In the genomic region with DNA sequence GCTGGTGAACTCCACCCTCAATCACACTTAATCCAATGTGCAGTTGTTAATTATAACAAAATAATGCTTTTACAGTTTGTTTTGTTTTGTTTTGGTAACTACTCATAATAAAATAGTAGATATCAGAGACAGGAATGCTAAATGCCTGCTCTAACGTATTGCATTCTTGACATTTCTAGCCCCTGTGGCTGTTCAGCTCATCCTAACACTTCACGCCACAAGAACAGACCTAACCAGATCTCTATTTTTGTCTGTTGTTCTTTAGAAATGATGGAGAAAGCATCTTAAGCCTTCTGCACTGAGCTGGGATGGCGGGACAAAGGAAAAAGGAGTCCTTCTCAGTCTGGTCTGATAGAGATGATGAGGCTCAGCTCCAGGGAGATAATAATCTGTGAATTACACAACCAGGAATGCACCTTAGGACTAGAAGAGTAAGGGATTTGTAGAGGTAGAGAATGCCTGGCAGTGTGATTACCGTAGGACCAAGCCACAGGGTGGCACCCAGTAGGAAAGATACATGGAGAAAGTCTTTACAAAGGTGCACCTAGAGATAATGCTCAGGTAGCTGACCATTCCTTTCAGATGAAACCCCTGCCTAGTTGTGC, we compare ENCODE assay signal across 22 cellular contexts.
A peak's percentile ranks its signal among the peaks of the same experiment; 100 is the strongest.
DNase-seq lines count a peak whose midpoint lies in the region; ATAC-seq and TF ChIP-seq lines count a peak whose summit lies in the region.
"Had no signal": no experiment of that assay in that cellular context is flagged by ENCODE, and none has a peak within 500 bp of the region (broad histone marks: within the 10 kb centered on the region; RNA-seq: fewer than 3 reads in every experiment).

No MANE protein-coding gene starts in this region.

- CTCF ChIA-PET in PC-9 (lab: Charles Lee) = no interaction called here

- intact Hi-C loops in PC-9 (cut with micrococcal nuclease; ENCODE audit: unreplicated experiment) = no loop called here

- H3K4me3 ChIP-seq in gastroesophageal sphincter = no peak overlapping the region
- H3K4me3 ChIP-seq in PC-9 = no peak overlapping the region
- H3K4me3 ChIP-seq: prostate gland, upper lobe of right lung had no signal

- H3K79me2 ChIP-seq in PC-9 (ENCODE audit: low read depth) = no peaks in the 10 kb centered on the region

- no peaks in the 10 kb centered on the region for H3K36me3 Mint-ChIP-seq in nephron (ENCODE audit: low read depth)
- H3K36me3 Mint-ChIP-seq: CD8-positive, alpha-beta T cell; natural killer cell; stimulated activated naive B cell treated with anti-CD40 and anti-IgM and Interleukin-4, amounts not matched to agents 10 μg/mL and 1 μg/mL and 100 μg/mL, for 72 hours had no signal

- ATAC-seq in gastroesophageal sphincter = no peak
- ATAC-seq: activated naive CD8-positive, alpha-beta T cell treated with anti-CD3 and anti-CD28 coated beads, Interleukin-2, amount 50 U/mL, for 24 hours; activated T-helper 17 cell treated with anti-CD3 and anti-CD28 coated beads, Interleukin-2, amount 50 U/mL, for 72 hours; CD8-positive, alpha-beta T cell; natural killer cell; stimulated activated naive B cell treated with anti-CD40 and anti-IgM and Interleukin-4, amounts not matched to agents 10 μg/mL and 1 μg/mL and 100 μg/mL, for 72 hours; upper lobe of right lung had no signal

- no peak overlapping the region for H2AFZ ChIP-seq in PC-9

- no peak for TF ChIP-seq EP300 in gastroesophageal sphincter (IDR thresholded peaks at IDR 0.05)

- no peaks in the 10 kb centered on the region for H3K9me3 ChIP-seq in gastroesophageal sphincter
- H3K9me3 ChIP-seq in PC-9 (ENCODE audit: insufficient read depth, low read depth) = no peaks in the 10 kb centered on the region
- H3K9me3 ChIP-seq: prostate gland, upper lobe of right lung had no signal

- no peaks in the 10 kb centered on the region for H3K27me3 ChIP-seq in gastroesophageal sphincter
- H3K27me3 ChIP-seq in PC-9 (ENCODE audit: insufficient read depth, low read depth) = no peaks in the 10 kb centered on the region
- H3K27me3 ChIP-seq: upper lobe of right lung had no signal

- TF ChIP-seq POLR2A in gastroesophageal sphincter (IDR thresholded peaks at IDR 0.05) = no peak

- H3K9me3 Mint-ChIP-seq in nephron = no peaks in the 10 kb centered on the region
- H3K9me3 Mint-ChIP-seq: activated naive CD8-positive, alpha-beta T cell treated with anti-CD3 and anti-CD28 coated beads, Interleukin-2, amount 50 U/mL, for 24 hours; activated T-helper 17 cell treated with anti-CD3 and anti-CD28 coated beads, Interleukin-2, amount 50 U/mL, for 72 hours; CD8-positive, alpha-beta T cell; natural killer cell; stimulated activated naive B cell treated with anti-CD40 and anti-IgM and Interleukin-4, amounts not matched to agents 10 μg/mL and 1 μg/mL and 100 μg/mL, for 72 hours; T-helper 2 cell treated with Interferon-gamma antibody and Interleukin-4, amounts not matched to agents 5 μg/mL and 100 μg/mL, for 36 hours had no signal

- H3K27me3 Mint-ChIP-seq in nephron (ENCODE audit: low read depth) = no peaks in the 10 kb centered on the region
- H3K27me3 Mint-ChIP-seq: activated naive CD8-positive, alpha-beta T cell treated with anti-CD3 and anti-CD28 coated beads, Interleukin-2, amount 50 U/mL, for 24 hours; stimulated activated naive B cell treated with anti-CD40 and anti-IgM and Interleukin-4, amounts not matched to agents 10 μg/mL and 1 μg/mL and 100 μg/mL, for 72 hours had no signal

- no peaks in the 10 kb centered on the region for H3K36me3 ChIP-seq in gastroesophageal sphincter
- no peaks in the 10 kb centered on the region for H3K36me3 ChIP-seq in PC-9 (ENCODE audit: low read depth)
- H3K36me3 ChIP-seq: prostate gland, upper lobe of right lung had no signal

- WGBS in gastroesophageal sphincter (ENCODE audit: low coverage in 1 of 2), 2 donors = 21 to 56% methylated on average over 3 of the region's 4 CpGs

- H3K27ac Mint-ChIP-seq in nephron = peak overlapping the region in 2 of 3 experiments; percentile 15 to 30
- H3K27ac Mint-ChIP-seq: activated naive CD8-positive, alpha-beta T cell treated with anti-CD3 and anti-CD28 coated beads, Interleukin-2, amount 50 U/mL, for 24 hours; activated T-helper 17 cell treated with anti-CD3 and anti-CD28 coated beads, Interleukin-2, amount 50 U/mL, for 72 hours; CD8-positive, alpha-beta T cell; natural killer cell; stimulated activated naive B cell treated with anti-CD40 and anti-IgM and Interleukin-4, amounts not matched to agents 10 μg/mL and 1 μg/mL and 100 μg/mL, for 72 hours; T-helper 2 cell treated with Interferon-gamma antibody and Interleukin-4, amounts not matched to agents 5 μg/mL and 100 μg/mL, for 36 hours had no signal

- H3K27ac ChIP-seq in gastroesophageal sphincter (peak overlapping the region; percentile 59 to 78 (median 74)), PC-9 (no peak overlapping the region)
- H3K27ac ChIP-seq: upper lobe of right lung had no signal

- H4K20me1 ChIP-seq in PC-9 (ENCODE audit: insufficient read depth) = no peaks in the 10 kb centered on the region

- H3K9me2 ChIP-seq in PC-9 (ENCODE audit: insufficient read depth) = no peaks in the 10 kb centered on the region

- no TSS peak for BruUV-seq in PC-9 (replicated peaks; lab: Mats Ljungman, UMichigan)

- no peak overlapping the region for H3K4me2 ChIP-seq in PC-9

- DNase-seq in A172 (ENCODE audit: low spot score) (peak; percentile 5), M059J (ENCODE audit: low read depth) (peak; percentile 38), NAMALWA (ENCODE audit: low spot score) (no peak), dedifferentiated amniotic fluid mesenchymal stem cell (ENCODE audit: extremely low spot score) (no peak), NCI-H2171 (lab: John Stamatoyannopoulos, UW) (no peak), PC-9 (no peak)
- DNase-seq: activated CD4-positive, CD25-positive, alpha-beta regulatory T cell; activated CD8-positive, alpha-beta memory T cell treated with anti-CD3 and anti-CD28 coated beads for 24 hours; activated naive CD8-positive, alpha-beta T cell treated with anti-CD3 and anti-CD28 coated beads, Interleukin-2, amount 50 U/mL, for 24 hours; CD8-positive, alpha-beta T cell; MM.1S; natural killer cell; NCI-H187; NCI-H510A; SIG-M5; stimulated activated naive B cell treated with anti-CD40 and anti-IgM and Interleukin-4, amounts not matched to agents 10 μg/mL and 1 μg/mL and 100 μg/mL, for 72 hours; upper lobe of right lung had no signal

- H3K4me3 Mint-ChIP-seq in nephron = no peak overlapping the region
- H3K4me3 Mint-ChIP-seq: activated naive CD8-positive, alpha-beta T cell treated with anti-CD3 and anti-CD28 coated beads, Interleukin-2, amount 50 U/mL, for 24 hours; activated T-helper 17 cell treated with anti-CD3 and anti-CD28 coated beads, Interleukin-2, amount 50 U/mL, for 72 hours; CD8-positive, alpha-beta T cell; natural killer cell; stimulated activated naive B cell treated with anti-CD40 and anti-IgM and Interleukin-4, amounts not matched to agents 10 μg/mL and 1 μg/mL and 100 μg/mL, for 72 hours; T-helper 2 cell treated with Interferon-gamma antibody and Interleukin-4, amounts not matched to agents 5 μg/mL and 100 μg/mL, for 36 hours had no signal

- peaks cover 0 to 76% (median 7%) of the 10 kb centered on the region in 3 donors for H3K4me1 ChIP-seq in gastroesophageal sphincter
- no peaks in the 10 kb centered on the region for H3K4me1 ChIP-seq in PC-9 (replicated peaks; ENCODE audit: insufficient read depth)
- H3K4me1 ChIP-seq: prostate gland, upper lobe of right lung had no signal

- POLR2A ChIA-PET in PC-9 (lab: Charles Lee; ENCODE audit: unreplicated experiment) = interaction anchor here (0.7 kb wide), 1 partner anchor 22 kb away, joined by 3 read pairs; no protein-coding TSS in a partner anchor

- TF ChIP-seq CTCF in gastroesophageal sphincter (IDR thresholded peaks at IDR 0.05) = no peak
- no peak for TF ChIP-seq CTCF in nephron (IDR thresholded peaks at IDR 0.05; ENCODE audit: unreplicated experiment in 3 of 3)
- no peak for TF ChIP-seq CTCF in PC-9 (conservative IDR thresholded peaks at IDR 0.05)

- H3F3A ChIP-seq in PC-9 (ENCODE audit: insufficient read depth, low read depth) = no peaks in the 10 kb centered on the region

- peaks cover 45% of the 10 kb centered on the region for H3K4me1 Mint-ChIP-seq in nephron
- H3K4me1 Mint-ChIP-seq: activated naive CD8-positive, alpha-beta T cell treated with anti-CD3 and anti-CD28 coated beads, Interleukin-2, amount 50 U/mL, for 24 hours; activated T-helper 17 cell treated with anti-CD3 and anti-CD28 coated beads, Interleukin-2, amount 50 U/mL, for 72 hours had no signal

Comparison
In these comparisons a context has a peak if more than half of its experiments do, and no peak if none do; other contexts are left out.
1. DNase-seq: peak in A172 (single experiment) and M059J (single experiment); none in NAMALWA (single experiment), dedifferentiated amniotic fluid mesenchymal stem cell (single experiment), NCI-H2171 (single experiment) and PC-9 (0 of 2).